In the genomic region with DNA sequence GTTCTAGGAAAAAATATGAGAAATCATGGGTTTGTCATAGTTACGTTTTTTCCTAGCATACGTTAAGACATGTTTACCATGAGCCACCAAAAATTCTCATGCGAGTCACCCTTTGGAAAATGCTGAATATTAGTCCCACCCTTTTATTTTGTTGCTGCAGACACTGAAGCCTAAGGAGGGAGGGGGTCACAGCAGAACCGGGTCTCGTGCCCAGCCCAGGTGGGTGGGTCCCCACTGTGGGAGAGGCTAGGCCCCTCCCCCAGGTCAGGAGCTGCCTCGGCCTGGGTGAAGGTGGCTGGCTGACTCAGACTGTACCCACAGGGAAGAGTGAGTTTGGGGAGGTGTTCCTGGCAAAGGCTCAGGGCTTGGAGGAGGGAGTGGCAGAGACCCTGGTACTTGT, we compare ENCODE assay signal across 1 cellular context.
TF ChIP-seq lines count a peak whose summit lies in the region.

No MANE protein-coding gene starts in this region.

TF ChIP-seq in IMR-90, 13 proteins besides CTCF, POLR2A, EP300 and RAD21:
- TF ChIP-seq CEBPB (IDR thresholded peaks at IDR 0.05; ENCODE audit: low read depth, low read length), result no peak
- no peak for TF ChIP-seq BHLHE40 (IDR thresholded peaks at IDR 0.05; ENCODE audit: low read depth, low read length)
- no peak for TF ChIP-seq FOS (IDR thresholded peaks at IDR 0.05; ENCODE audit: low read depth, low read length)
- no peak for TF ChIP-seq MAZ (IDR thresholded peaks at IDR 0.05; ENCODE audit: borderline replicate concordance, low read depth, low read length)
- TF ChIP-seq RFX5 (IDR thresholded peaks at IDR 0.05; ENCODE audit: low read depth, low read length), result no peak
- TF ChIP-seq NFE2L2 (IDR thresholded peaks at IDR 0.05; ENCODE audit: low read depth, low read length), result no peak
- TF ChIP-seq CHD1 (IDR thresholded peaks at IDR 0.05; ENCODE audit: low read depth, low read length), result no peak
- TF ChIP-seq, protein P1, sequence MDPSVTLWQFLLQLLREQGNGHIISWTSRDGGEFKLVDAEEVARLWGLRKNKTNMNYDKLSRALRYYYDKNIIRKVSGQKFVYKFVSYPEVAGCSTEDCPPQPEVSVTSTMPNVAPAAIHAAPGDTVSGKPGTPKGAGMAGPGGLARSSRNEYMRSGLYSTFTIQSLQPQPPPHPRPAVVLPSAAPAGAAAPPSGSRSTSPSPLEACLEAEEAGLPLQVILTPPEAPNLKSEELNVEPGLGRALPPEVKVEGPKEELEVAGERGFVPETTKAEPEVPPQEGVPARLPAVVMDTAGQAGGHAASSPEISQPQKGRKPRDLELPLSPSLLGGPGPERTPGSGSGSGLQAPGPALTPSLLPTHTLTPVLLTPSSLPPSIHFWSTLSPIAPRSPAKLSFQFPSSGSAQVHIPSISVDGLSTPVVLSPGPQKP (IDR thresholded peaks at IDR 0.05; ENCODE audit: borderline replicate concordance, low read depth, low read length), result no peak
- TF ChIP-seq, protein P2, sequence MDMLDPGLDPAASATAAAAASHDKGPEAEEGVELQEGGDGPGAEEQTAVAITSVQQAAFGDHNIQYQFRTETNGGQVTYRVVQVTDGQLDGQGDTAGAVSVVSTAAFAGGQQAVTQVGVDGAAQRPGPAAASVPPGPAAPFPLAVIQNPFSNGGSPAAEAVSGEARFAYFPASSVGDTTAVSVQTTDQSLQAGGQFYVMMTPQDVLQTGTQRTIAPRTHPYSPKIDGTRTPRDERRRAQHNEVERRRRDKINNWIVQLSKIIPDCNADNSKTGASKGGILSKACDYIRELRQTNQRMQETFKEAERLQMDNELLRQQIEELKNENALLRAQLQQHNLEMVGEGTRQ (IDR thresholded peaks at IDR 0.05; ENCODE audit: low read depth, low read length), result no peak
- no peak for TF ChIP-seq SMC3 (IDR thresholded peaks at IDR 0.05; ENCODE audit: low read depth, low read length)
- TF ChIP-seq MXI1 (IDR thresholded peaks at IDR 0.05; ENCODE audit: borderline replicate concordance, low read depth, low read length), result no peak
- no peak for TF ChIP-seq MAFK (IDR thresholded peaks at IDR 0.05; ENCODE audit: low read depth, low read length)
- no peak for TF ChIP-seq RCOR1 (IDR thresholded peaks at IDR 0.05; ENCODE audit: insufficient replicate concordance, low read length)
